ENCODE assay signal across 8 cellular contexts in genomic region chr12:124744659-124745467, GRCh38.
A peak's percentile ranks its signal among the peaks of the same experiment; 100 is the strongest.
DNase-seq lines count a peak whose midpoint lies in the region; ATAC-seq and TF ChIP-seq lines count a peak whose summit lies in the region.

No MANE protein-coding gene starts in this region.

- H3K27me3 ChIP-seq in iPS DF 6.9 (ENCODE audit: control insufficient read depth, insufficient read depth, low read length): no peaks in the 10 kb centered on the region
- H3K27me3 ChIP-seq in vagina: no peaks in the 10 kb centered on the region
- no peaks in the 10 kb centered on the region for H3K27me3 ChIP-seq in aorta (ENCODE audit: control insufficient read depth in 1 of 2, insufficient read depth in 2 of 2, low read length in 1 of 2)

- intact Hi-C loops in vagina (cut with DNase I): loop anchor here (10.0 kb wide), 1 partner anchor 50 kb away; no protein-coding TSS in a partner anchor
- intact Hi-C loops in aorta (cut with DNase I): loop anchor here (5.0 kb wide), 2 partner anchors 123 to 178 kb away; partner anchors contain the start of gene NCOR2 (in 2 of the 2)

- H3K4me3 ChIP-seq in iPS DF 6.9 (ENCODE audit: low read length) (no peak overlapping the region), vagina (no peak overlapping the region), aorta (ENCODE audit: low read length in 2 of 2) (no peak overlapping the region)

- H3K27ac ChIP-seq in iPS DF 6.9 (ENCODE audit: low read length) (no peak overlapping the region), vagina (peak overlapping the region; percentile 78), aorta (ENCODE audit: low read depth in 1 of 2, low read length in 2 of 2) (peak overlapping the region in 1 of 2 donors; percentile 58)

- no peak for TF ChIP-seq CTCF in vagina (IDR thresholded peaks at IDR 0.05)

- no peak for ATAC-seq in aorta (ENCODE audit: low FRiP score)

- H3K4me1 ChIP-seq in iPS DF 6.9 (ENCODE audit: control insufficient read depth, insufficient read depth, low read length): peaks cover 2% of the 10 kb centered on the region; the same call in 1 of the 2 replicates
- peaks cover 31% of the 10 kb centered on the region for H3K4me1 ChIP-seq in vagina
- no peaks in the 10 kb centered on the region for H3K4me1 ChIP-seq in aorta (ENCODE audit: control insufficient read depth in 1 of 2, insufficient read depth in 2 of 2, low read length in 2 of 2)

- peak; percentile 28 for DNase-seq in stimulated activated CD4-positive, alpha-beta T cell treated with anti-CD3 and anti-CD28 coated beads, Interleukin-1b, Interleukin-23, amount 100 ng/mL, for 48 hours
- no peak for DNase-seq in stimulated activated CD4-positive, alpha-beta T cell treated with anti-CD3 and anti-CD28 coated beads, Interleukin-4, amount 100 ng/mL, for 24 hours
- DNase-seq in OCI-M1 (lab: John Stamatoyannopoulos, UW): peak; percentile 47
- peak; percentile 76 for DNase-seq in iPS DF 6.9 (ENCODE audit: low read depth, low spot score)
- no peak for DNase-seq in vagina (ENCODE audit: extremely low spot score in 2 of 2)
- no peak for DNase-seq in aorta
- DNase-seq in globus pallidus (ENCODE audit: low spot score): no peak
- no peak for DNase-seq in LoVo (ENCODE audit: low spot score)

- H3K36me3 ChIP-seq in iPS DF 6.9 (ENCODE audit: control insufficient read depth, insufficient read depth, low read length): no peaks in the 10 kb centered on the region
- H3K36me3 ChIP-seq in vagina: no peaks in the 10 kb centered on the region
- H3K36me3 ChIP-seq in aorta (ENCODE audit: control insufficient read depth in 1 of 2, insufficient read depth in 2 of 2, low read length in 1 of 2): no peaks in the 10 kb centered on the region

- no peak for TF ChIP-seq POLR2A in vagina (IDR thresholded peaks at IDR 0.05)

- H3K9me3 ChIP-seq in iPS DF 6.9 (ENCODE audit: control insufficient read depth, insufficient read depth, low read length) (no peaks in the 10 kb centered on the region), vagina (no peaks in the 10 kb centered on the region), aorta (ENCODE audit: control insufficient read depth, low read length) (no peaks in the 10 kb centered on the region)

- no CpG with 5 or more reads among the region's 15 CpGs for WGBS in iPS DF 6.9 (ENCODE audit: insufficient coverage, insufficient read length)
- WGBS in aorta, 2 donors: 95% methylated on average over 15 of the region's 15 CpGs

Comparison
In these comparisons a context has a peak if more than half of its experiments do, and no peak if none do; other contexts are left out.
1. DNase-seq: peak in stimulated activated CD4-positive, alpha-beta T cell treated with anti-CD3 and anti-CD28 coated beads, Interleukin-1b, Interleukin-23, amount 100 ng/mL, for 48 hours (single experiment), OCI-M1 (single experiment) and iPS DF 6.9 (single experiment); none in stimulated activated CD4-positive, alpha-beta T cell treated with anti-CD3 and anti-CD28 coated beads, Interleukin-4, amount 100 ng/mL, for 24 hours (single experiment), vagina (0 of 2), aorta (0 of 2), globus pallidus (single experiment) and LoVo (single experiment).